Comparison of ENCODE assay signal across 1 cellular context in genomic region chr11:19160839-19161238, GRCh38.
TF ChIP-seq lines count a peak whose summit lies in the region.

No MANE protein-coding gene starts in this region.

TF ChIP-seq in endothelial cell of umbilical vein, 7 proteins besides CTCF, POLR2A, EP300 and RAD21:
- TF ChIP-seq FOS (IDR thresholded peaks at IDR 0.05; ENCODE audit: borderline replicate concordance, insufficient read depth, low read length), result no peak
- TF ChIP-seq MYC (IDR thresholded peaks at IDR 0.05; ENCODE audit: low read depth, low read length), result no peak
- no peak for TF ChIP-seq JUN (IDR thresholded peaks at IDR 0.05; ENCODE audit: borderline replicate concordance, insufficient read depth, insufficient read length, low read depth)
- TF ChIP-seq GATA2 (IDR thresholded peaks at IDR 0.05; ENCODE audit: insufficient read depth, insufficient read length, low read depth, low read length), result no peak
- no peak for TF ChIP-seq POLR2AphosphoS5 (IDR thresholded peaks at IDR 0.05; ENCODE audit: insufficient read depth, low read depth, low read length)
- TF ChIP-seq MAX (IDR thresholded peaks at IDR 0.05; ENCODE audit: insufficient read depth, insufficient read length), result no peak
- no peak for TF ChIP-seq EZH2 (IDR thresholded peaks at IDR 0.05; ENCODE audit: borderline replicate concordance, low read depth, low read length, severe bottlenecking)
